In the genomic region with DNA sequence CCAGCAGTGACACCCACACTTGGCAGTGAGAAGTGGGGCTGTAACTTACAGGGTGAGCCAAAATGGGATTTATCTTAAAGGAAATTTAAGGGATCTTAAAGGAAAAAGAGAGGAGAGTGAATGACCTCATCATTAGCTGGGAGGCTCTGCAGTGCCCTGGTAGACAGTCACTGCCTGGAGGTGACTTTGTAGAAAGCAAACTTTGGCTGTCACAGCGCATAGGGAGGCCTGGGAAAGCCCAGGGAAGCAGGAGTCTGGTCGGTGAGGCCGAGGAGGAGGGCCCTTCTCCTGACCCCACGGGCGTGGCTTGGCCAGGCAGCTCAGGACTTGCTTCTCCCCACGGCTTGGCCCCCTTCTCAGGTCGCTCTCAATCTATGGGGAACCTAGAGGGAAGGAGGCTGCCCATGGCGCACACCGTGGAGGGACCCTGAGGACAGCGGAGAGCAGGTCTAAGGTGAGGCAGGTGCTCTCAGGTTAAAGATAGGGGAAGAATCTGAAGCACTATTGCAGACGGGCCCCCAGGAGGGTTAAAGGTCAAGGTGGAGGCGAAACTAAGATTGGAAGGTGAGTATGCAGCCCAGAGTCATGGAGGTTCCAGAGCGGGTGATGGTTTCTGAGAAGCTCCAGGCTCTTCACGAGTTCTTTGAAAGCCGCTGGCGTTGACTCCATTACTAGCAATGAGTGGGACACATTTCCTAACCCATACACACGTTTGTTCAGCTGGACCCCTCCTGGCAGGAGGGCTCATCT, we compare ENCODE assay signal across 1 cellular context.
TF ChIP-seq lines count a peak whose summit lies in the region.

No MANE protein-coding gene starts in this region.

TF ChIP-seq in HEK293, 187 proteins besides CTCF, POLR2A, EP300 and RAD21 (continued from another document):
- TF ChIP-seq ATF2 (tag by site-specific recombination; IDR thresholded peaks at IDR 0.05; ENCODE audit: low read depth) (peak; percentile 60), YY2 (tag by site-specific recombination; IDR thresholded peaks at IDR 0.05) (no peak)
